ENCODE assay signal across 7 cellular contexts in the genomic region with DNA sequence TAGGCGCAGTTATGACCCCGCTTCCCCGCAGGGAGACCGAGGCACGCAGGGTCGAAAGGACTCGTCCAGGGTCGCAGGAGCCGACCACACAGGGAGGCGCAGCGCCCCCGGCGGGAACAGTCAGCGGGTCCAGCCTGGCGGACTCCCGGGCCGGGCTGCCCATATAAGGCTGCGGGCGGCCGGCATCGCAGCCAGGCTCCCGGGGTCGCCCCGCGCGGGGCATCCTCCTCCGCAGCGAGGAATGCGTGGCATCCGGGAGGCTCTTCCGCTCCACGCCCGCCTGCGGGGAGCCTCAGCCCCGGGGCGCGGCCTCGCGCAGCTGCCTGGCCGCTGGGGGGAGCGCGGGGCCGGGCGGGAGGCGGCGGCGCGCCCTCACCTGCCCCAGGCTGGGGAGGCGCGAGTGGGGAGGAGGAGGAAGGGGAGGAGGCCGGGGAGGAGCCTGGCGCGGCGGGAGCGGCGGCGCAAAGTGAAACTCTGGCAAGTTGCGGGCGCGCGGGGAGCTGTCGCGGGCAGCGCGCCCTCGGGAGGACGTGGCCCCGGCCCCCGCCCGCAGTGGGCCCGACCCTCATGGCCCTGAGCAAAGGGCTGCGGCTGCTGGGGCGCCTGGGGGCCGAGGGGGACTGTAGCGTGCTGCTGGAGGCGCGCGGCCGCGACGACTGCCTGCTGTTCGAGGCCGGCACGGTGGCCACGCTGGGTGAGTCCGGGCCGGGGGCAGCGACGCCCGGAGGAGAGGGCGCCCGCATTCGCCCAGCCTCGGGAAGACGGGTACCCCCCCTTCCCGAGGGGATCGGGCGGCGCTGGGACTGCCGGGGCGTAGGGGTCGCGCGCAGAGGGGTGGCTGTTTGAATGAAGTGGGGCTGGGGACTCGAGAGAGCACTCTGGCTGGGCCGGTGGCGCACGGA. TPM values are rescaled to one million over a fixed set of nuclear protein-coding genes. Genes with fewer than 3 reads are reported as not detected.
DNase-seq lines count a peak whose midpoint lies in the region; ATAC-seq and TF ChIP-seq lines count a peak whose summit lies in the region.

A gene with protein sequence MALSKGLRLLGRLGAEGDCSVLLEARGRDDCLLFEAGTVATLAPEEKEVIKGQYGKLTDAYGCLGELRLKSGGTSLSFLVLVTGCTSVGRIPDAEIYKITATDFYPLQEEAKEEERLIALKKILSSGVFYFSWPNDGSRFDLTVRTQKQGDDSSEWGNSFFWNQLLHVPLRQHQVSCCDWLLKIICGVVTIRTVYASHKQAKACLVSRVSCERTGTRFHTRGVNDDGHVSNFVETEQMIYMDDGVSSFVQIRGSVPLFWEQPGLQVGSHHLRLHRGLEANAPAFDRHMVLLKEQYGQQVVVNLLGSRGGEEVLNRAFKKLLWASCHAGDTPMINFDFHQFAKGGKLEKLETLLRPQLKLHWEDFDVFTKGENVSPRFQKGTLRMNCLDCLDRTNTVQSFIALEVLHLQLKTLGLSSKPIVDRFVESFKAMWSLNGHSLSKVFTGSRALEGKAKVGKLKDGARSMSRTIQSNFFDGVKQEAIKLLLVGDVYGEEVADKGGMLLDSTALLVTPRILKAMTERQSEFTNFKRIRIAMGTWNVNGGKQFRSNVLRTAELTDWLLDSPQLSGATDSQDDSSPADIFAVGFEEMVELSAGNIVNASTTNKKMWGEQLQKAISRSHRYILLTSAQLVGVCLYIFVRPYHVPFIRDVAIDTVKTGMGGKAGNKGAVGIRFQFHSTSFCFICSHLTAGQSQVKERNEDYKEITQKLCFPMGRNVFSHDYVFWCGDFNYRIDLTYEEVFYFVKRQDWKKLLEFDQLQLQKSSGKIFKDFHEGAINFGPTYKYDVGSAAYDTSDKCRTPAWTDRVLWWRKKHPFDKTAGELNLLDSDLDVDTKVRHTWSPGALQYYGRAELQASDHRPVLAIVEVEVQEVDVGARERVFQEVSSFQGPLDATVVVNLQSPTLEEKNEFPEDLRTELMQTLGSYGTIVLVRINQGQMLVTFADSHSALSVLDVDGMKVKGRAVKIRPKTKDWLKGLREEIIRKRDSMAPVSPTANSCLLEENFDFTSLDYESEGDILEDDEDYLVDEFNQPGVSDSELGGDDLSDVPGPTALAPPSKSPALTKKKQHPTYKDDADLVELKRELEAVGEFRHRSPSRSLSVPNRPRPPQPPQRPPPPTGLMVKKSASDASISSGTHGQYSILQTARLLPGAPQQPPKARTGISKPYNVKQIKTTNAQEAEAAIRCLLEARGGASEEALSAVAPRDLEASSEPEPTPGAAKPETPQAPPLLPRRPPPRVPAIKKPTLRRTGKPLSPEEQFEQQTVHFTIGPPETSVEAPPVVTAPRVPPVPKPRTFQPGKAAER (N-terminal part only) (plus strand): TSS at position 469 of the 902 bp plus-strand sequence. CDS start 99 bp downstream, at position 568.

- intact Hi-C loops in activated B cell treated with CpG ODN at 0.5 μM for 24 hours (cut with micrococcal nuclease), result loop anchor here (1.0 to 5.0 kb wide), 6 partner anchors 9 to 219 kb away; a partner anchor contains a TSS

- DNase-seq in GM13977 (ENCODE audit: low spot score) (peak; percentile 87), NCI-H146 treated with DMSO at 0.1 percent for 48 hours (lab: John Stamatoyannopoulos, UW; ENCODE audit: unreplicated experiment) (peak; percentile 61), activated B cell treated with CpG ODN at 0.5 μM for 24 hours (peak; percentile 78), caudate nucleus (lab: John Stamatoyannopoulos, UW) (peak in 50 of 61 donors; percentile 20 to 80 (median 56)), kidney epithelial cell (ENCODE audit: low read depth) (no peak)
- peak; percentile 57 to 68 for DNase-seq in stimulated activated CD4-positive, alpha-beta T cell treated with anti-CD3 and anti-CD28 coated beads, Interleukin-1b, Interleukin-23, amount 100 ng/mL, for 1 hour (ENCODE audit: low read depth in 2 of 2)

- CTCF ChIA-PET in activated B cell treated with CpG ODN at 0.5 μM for 24 hours (lab: Charles Lee), result interaction anchor here (0.6 to 5.3 kb wide), 5 partner anchors 8 to 183 kb away, joined by 3 to 28 read pairs (median 4); no protein-coding TSS in a partner anchor

- peaks cover 43% of the 10 kb centered on the region for H3K4me1 Mint-ChIP-seq in activated B cell treated with CpG ODN at 0.5 μM for 24 hours

- H3K27ac Mint-ChIP-seq in activated B cell treated with CpG ODN at 0.5 μM for 24 hours, result peak within 1 kb of the TSS; percentile 77

- POLR2A ChIA-PET in activated B cell treated with CpG ODN at 0.5 μM for 24 hours (lab: Charles Lee), result interaction anchor here (0.6 to 5.7 kb wide), 5 partner anchors 37 to 747 kb away, joined by 3 to 32 read pairs (median 3); no protein-coding TSS in a partner anchor

- no peaks in the 10 kb centered on the region for H3K9me3 Mint-ChIP-seq in activated B cell treated with CpG ODN at 0.5 μM for 24 hours

- in situ Hi-C loops in GM13977 (cut with MboI; ENCODE audit: low pct_unique_long_range_greater_than_20kb, low sequenced_read_pairs, unreplicated experiment), result no loop called here

- peaks cover 2% of the 10 kb centered on the region for H3K36me3 Mint-ChIP-seq in activated B cell treated with CpG ODN at 0.5 μM for 24 hours (ENCODE audit: low read depth)

- H3K27me3 Mint-ChIP-seq in activated B cell treated with CpG ODN at 0.5 μM for 24 hours, result no peaks in the 10 kb centered on the region

- no peaks in the 10 kb centered on the region for H3K27me3 ChIP-seq in kidney epithelial cell (ENCODE audit: control insufficient read depth, insufficient read depth, low read length)

- H3K27ac ChIP-seq in caudate nucleus (ENCODE audit: low read depth, low read length), result peak within 1 kb of the TSS; percentile 62

- ATAC-seq in HG02763 (IDR thresholded peaks at IDR 0.05; ENCODE audit: unreplicated experiment) (peak; percentile 83), activated B cell treated with CpG ODN at 0.5 μM for 24 hours (ENCODE audit: low read depth) (peak; percentile 86)

- no peaks in the 10 kb centered on the region for H3K36me3 ChIP-seq in kidney epithelial cell (ENCODE audit: control insufficient read depth, insufficient read depth, low read length)

- peak within 1 kb of the TSS; percentile 88 for H3K4me3 ChIP-seq in kidney epithelial cell (ENCODE audit: low read depth, low read length)

- TF ChIP-seq CTCF in GM13977 (IDR thresholded peaks at IDR 0.05; ENCODE audit: extremely low read depth, insufficient read depth, missing control alignments) (peak; percentile 49), activated B cell treated with CpG ODN at 0.5 μM for 24 hours (IDR thresholded peaks at IDR 0.05) (no peak), kidney epithelial cell (IDR thresholded peaks at IDR 0.05; ENCODE audit: insufficient read depth, low read length, poor library complexity, severe bottlenecking) (peak; percentile 51)

- H3K4me3 Mint-ChIP-seq in activated B cell treated with CpG ODN at 0.5 μM for 24 hours, result peak within 1 kb of the TSS; percentile 89

RNA-seq across cellular contexts. Expression of the gene that starts here (rescaled TPM):
- total RNA-seq in activated B cell treated with CpG ODN at 0.5 μM for 24 hours (20.7 and 25.0 TPM in 2 replicates), kidney epithelial cell (14.3 and 14.4 TPM in 2 replicates)
